In the genomic region with DNA sequence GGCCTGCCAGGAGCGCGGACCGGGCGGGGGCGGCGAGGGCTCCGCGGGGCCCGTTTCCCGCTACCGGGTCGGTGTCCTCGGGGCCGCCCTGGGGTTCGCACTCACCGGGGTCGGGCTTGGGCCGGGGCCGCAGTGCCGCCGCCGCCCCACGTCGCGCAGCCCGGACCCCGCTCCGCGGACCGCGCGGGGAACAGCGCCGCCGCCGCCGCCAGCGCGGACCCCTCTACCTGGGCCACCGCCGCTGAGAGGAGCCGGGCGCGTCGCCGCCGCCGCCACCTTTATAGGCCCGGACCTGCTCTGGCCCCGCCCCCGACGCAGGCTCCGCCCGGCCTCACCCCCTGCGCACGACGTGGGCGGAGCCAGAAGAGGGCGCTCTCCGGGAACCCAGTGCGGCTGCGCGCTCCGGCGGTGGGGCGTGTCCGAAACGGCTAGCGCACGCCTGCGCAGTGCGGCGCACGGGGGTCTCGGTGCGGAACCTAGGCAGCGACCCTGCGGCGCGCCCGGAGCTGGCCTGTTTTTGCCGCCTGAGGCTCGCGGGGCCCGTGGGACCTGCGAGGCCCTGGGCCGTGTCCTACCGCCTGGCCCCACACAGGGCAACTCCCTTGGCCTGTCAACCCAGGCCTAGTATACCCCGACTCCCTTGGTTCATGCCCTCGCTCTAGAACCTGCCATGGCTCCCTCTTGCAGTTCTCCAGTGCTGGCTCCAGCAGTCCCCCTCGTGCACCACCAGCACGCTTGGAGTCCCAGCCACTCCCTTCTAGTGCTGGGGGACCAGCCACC, we compare ENCODE assay signal across 8 cellular contexts. TPM values are rescaled to one million over a fixed set of nuclear protein-coding genes. Genes with fewer than 3 reads are reported as not detected.
A peak's percentile ranks its signal among the peaks of the same experiment; 100 is the strongest.
DNase-seq lines count a peak whose midpoint lies in the region; ATAC-seq and TF ChIP-seq lines count a peak whose summit lies in the region.

A gene (minus strand): TSS at position 254 of the 780 bp plus-strand sequence. CDS start 393 bp downstream, outside the sequence.

- peak within 1 kb of the TSS; percentile 96 for H3K4me3 ChIP-seq in Caco-2 (ENCODE audit: low read depth, low read length)
- H3K4me3 ChIP-seq in OCI-LY3 (ENCODE audit: low read length), result peak within 1 kb of the TSS; percentile 91
- peak within 1 kb of the TSS; percentile 96 for H3K4me3 ChIP-seq in epithelial cell of esophagus (ENCODE audit: low read length)

- no peaks in the 10 kb centered on the region for H3K4me1 Mint-ChIP-seq in Caco-2 (ENCODE audit: low read depth, unreplicated experiment)

- DNase-seq in Caco-2 (peak; percentile 83 to 94), HUDEP-2 (lab: John Stamatoyannopoulos, UW; ENCODE audit: unreplicated experiment in 76 of 76) (peak in 69 of 76 experiments; percentile 44 to 99 (median 89)), activated T-cell treated with anti-CD3 and anti-CD28 coated beads for 24 hours (ENCODE audit: low read depth) (peak; percentile 89), epithelial cell of esophagus (ENCODE audit: low read depth) (peak; percentile 82), mucosa of gallbladder (ENCODE audit: low spot score) (peak; percentile 93)
- peak; percentile 89 for DNase-seq in stimulated activated CD8-positive, alpha-beta memory T cell treated with anti-CD3 and anti-CD28 coated beads, Interleukin-4, amount 100 ng/mL, for 4 hours (ENCODE audit: low read depth in 2 of 2, low spot score in 1 of 2)

- H3K4me1 ChIP-seq in Caco-2, result peaks cover 15% of the 10 kb centered on the region
- H3K4me1 ChIP-seq in OCI-LY3 (ENCODE audit: low read length), result peaks cover 80% of the 10 kb centered on the region

- H3K9me3 ChIP-seq in Caco-2, result no peaks in the 10 kb centered on the region
- no peaks in the 10 kb centered on the region for H3K9me3 ChIP-seq in OCI-LY3 (ENCODE audit: insufficient read depth, low read length)

- peak; percentile 27 for ATAC-seq in GM19468 (IDR thresholded peaks at IDR 0.05; ENCODE audit: extremely low read depth, unreplicated experiment)

- H3K27me3 ChIP-seq in Caco-2 (replicated peaks; ENCODE audit: control insufficient read depth, insufficient read depth, low read length) (no peaks in the 10 kb centered on the region), OCI-LY3 (ENCODE audit: low read depth, low read length) (no peaks in the 10 kb centered on the region)

- peaks cover 44% of the 10 kb centered on the region for H4K20me1 ChIP-seq in OCI-LY3 (ENCODE audit: insufficient read depth, low read length)

- intact Hi-C loops in Caco-2 (cut with micrococcal nuclease; ENCODE audit: unreplicated experiment), result no loop called here

- no peak within 1 kb of the TSS for H2AFZ ChIP-seq in OCI-LY3 (ENCODE audit: low read depth, low read length)

- peak within 1 kb of the TSS; percentile 91 for H3K27ac Mint-ChIP-seq in Caco-2 (ENCODE audit: unreplicated experiment)

- no peaks in the 10 kb centered on the region for H3K9me3 Mint-ChIP-seq in Caco-2 (ENCODE audit: unreplicated experiment)

- peaks cover 20% of the 10 kb centered on the region for H3K36me3 Mint-ChIP-seq in Caco-2 (ENCODE audit: insufficient read depth, unreplicated experiment)

- CTCF ChIA-PET in Caco-2 (lab: Charles Lee), result no interaction called here

- peak within 1 kb of the TSS; percentile 98 for H3K4me2 ChIP-seq in OCI-LY3 (ENCODE audit: low read length)

- TF ChIP-seq CTCF in Caco-2 (IDR thresholded peaks at IDR 0.05; ENCODE audit: insufficient read depth in 1 of 2, low read depth in 1 of 2, low read length in 1 of 2, severe bottlenecking in 1 of 2, unreplicated experiment in 1 of 2) (peak; percentile 36 to 64), OCI-LY3 (IDR thresholded peaks at IDR 0.05; ENCODE audit: low read depth, low read length) (peak; percentile 49), epithelial cell of esophagus (IDR thresholded peaks at IDR 0.05; ENCODE audit: insufficient read depth, low read depth, low read length, missing control alignments) (peak; percentile 37)

- no TSS peak for BruUV-seq in Caco-2 (replicated peaks; lab: Mats Ljungman, UMichigan)

- peaks cover 3% of the 10 kb centered on the region for H3K36me3 ChIP-seq in Caco-2 (ENCODE audit: control insufficient read depth, insufficient read depth, low read length)
- peaks cover 45% of the 10 kb centered on the region for H3K36me3 ChIP-seq in OCI-LY3 (replicated peaks; ENCODE audit: low read depth, low read length)

- peak within 1 kb of the TSS; percentile 81 for H3K4me3 Mint-ChIP-seq in Caco-2 (ENCODE audit: unreplicated experiment)

- H3K27ac ChIP-seq in OCI-LY3 (ENCODE audit: low read length), result peak within 1 kb of the TSS; percentile 96

- peaks cover 53% of the 10 kb centered on the region for H3K79me2 ChIP-seq in OCI-LY3 (ENCODE audit: low read length)

- POLR2A ChIA-PET in Caco-2 (lab: Charles Lee), result interaction anchor here (0.6 kb wide), 1 partner anchor 9 kb away, joined by 4 read pairs; no protein-coding TSS in a partner anchor

- peak within 1 kb of the TSS; percentile 96 for H3K9ac ChIP-seq in OCI-LY3 (ENCODE audit: low read length)

- H3K27me3 Mint-ChIP-seq in Caco-2 (ENCODE audit: insufficient read depth, unreplicated experiment), result no peaks in the 10 kb centered on the region

RNA-seq across cellular contexts. Expression of the gene that starts here (rescaled TPM):
- 136 and 162 TPM in 2 replicates for total RNA-seq in Caco-2 (2022)
- 246 TPM for total RNA-seq in mucosa of gallbladder

Comparison
In these comparisons a context has a peak if more than half of its experiments do, and no peak if none do; other contexts are left out.
1. Peak in every context shown above with its lines: DNase-seq, ATAC-seq, H3K4me3 ChIP-seq and H3K27ac ChIP-seq.